Comparison of ENCODE assay signal across 3 cellular contexts in the genomic region with DNA sequence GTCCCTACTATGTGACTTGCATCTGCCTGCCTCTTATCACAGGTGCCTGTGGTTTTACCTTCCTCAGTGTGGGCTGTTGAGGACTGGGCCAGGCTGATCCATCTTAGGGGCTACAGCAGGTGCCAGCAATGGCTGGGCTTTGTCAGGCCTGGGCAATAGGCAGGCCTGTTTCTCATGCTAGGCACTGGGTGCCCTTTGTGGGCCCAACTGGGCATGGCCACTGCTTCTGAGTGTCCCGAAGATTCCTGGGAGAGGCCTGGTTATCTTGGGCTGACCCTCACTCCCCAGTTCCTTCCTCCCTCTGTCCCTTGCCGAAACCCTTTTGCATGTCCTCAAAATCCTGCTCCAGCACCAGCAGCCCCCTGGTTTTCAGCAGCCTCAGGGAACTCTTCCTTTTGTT.
"Had no signal": no experiment of that assay in that cellular context is flagged by ENCODE, and none has a peak within 500 bp of the region (broad histone marks: within the 10 kb centered on the region; RNA-seq: fewer than 3 reads in every experiment).

No MANE protein-coding gene starts in this region.

- ATAC-seq: GM12878 had no signal

- H3K4me3 ChIP-seq: GM12878 had no signal

- DNase-seq: GDM1, GF-D8 had no signal
